In genomic region chr1:57945045-57945444, GRCh38 we compare ENCODE assay signal across 35 cellular contexts.
A peak's percentile ranks its signal among the peaks of the same experiment; 100 is the strongest.
DNase-seq lines count a peak whose midpoint lies in the region; ATAC-seq, FAIRE-seq and TF ChIP-seq lines count a peak whose summit lies in the region.
"Had no signal": no experiment of that assay in that cellular context is flagged by ENCODE, and none has a peak within 500 bp of the region (broad histone marks: within the 10 kb centered on the region; RNA-seq: fewer than 3 reads in every experiment).

No MANE protein-coding gene starts in this region.

- no peaks in the 10 kb centered on the region for H3K4me1 ChIP-seq in HepG2 (ENCODE audit: insufficient read depth, low read length)
- H3K4me1 ChIP-seq in right lobe of liver = no peaks in the 10 kb centered on the region
- no peaks in the 10 kb centered on the region for H3K4me1 ChIP-seq in HEK293 (ENCODE audit: control insufficient read depth, insufficient read depth, low read length)
- no peaks in the 10 kb centered on the region for H3K4me1 ChIP-seq in neural progenitor cell
- H3K4me1 ChIP-seq: A549, BE2C, BLaER1, Caco-2 had no signal

- H3K27ac ChIP-seq in HepG2 (ENCODE audit: extremely low read length, insufficient read depth, low read length) (no peak overlapping the region), right lobe of liver (no peak overlapping the region), HEK293 (ENCODE audit: extremely low read depth, low read depth, low read length) (no peak overlapping the region), neural progenitor cell (no peak overlapping the region)
- H3K27ac ChIP-seq: 22Rv1; A549; BLaER1; BLaER1 treated with 17β-estradiol and CSF1 and Interleukin-3, amounts not matched to agents 10 nM and 100 nM; C4-2B had no signal

- TF ChIP-seq EP300 in HepG2 (IDR thresholded peaks at IDR 0.05; ENCODE audit: low read depth in 2 of 2, low read length in 2 of 2) (no peak), HepG2 (CRISPR knock-in tag; IDR thresholded peaks at IDR 0.05; ENCODE audit: borderline replicate concordance) (no peak)

- H3K4me2 ChIP-seq in HepG2 (ENCODE audit: low read depth, low read length) (no peak overlapping the region), neural progenitor cell (no peak overlapping the region)
- H3K4me2 ChIP-seq: A549; BLaER1; BLaER1 treated with 17β-estradiol and CSF1 and Interleukin-3, amounts not matched to agents 10 nM and 100 nM had no signal

- TF ChIP-seq CTCF in HepG2 (CRISPR knock-in tag; IDR thresholded peaks at IDR 0.05) (no peak), right lobe of liver (IDR thresholded peaks at IDR 0.05) (no peak), HEK293 (tag by site-specific recombination; IDR thresholded peaks at IDR 0.05) (no peak), neural progenitor cell (IDR thresholded peaks at IDR 0.05) (no peak)

- DNase-seq in HepG2 (ENCODE audit: low spot score) (no peak), right lobe of liver (no peak), urothelium cell line (ENCODE audit: low spot score) (no peak), neural progenitor cell (ENCODE audit: low spot score) (no peak)
- DNase-seq in stimulated activated effector memory CD8-positive, alpha-beta T cell treated with anti-CD3 and anti-CD28 coated beads, Interleukin-12 subunit alpha, Interleukin-12 subunit beta, amount 100 ng/mL, for 72 hours (ENCODE audit: low spot score in 2 of 2) = no peak
- DNase-seq: 8988T; ACHN; AML-193; BE2C; C1 segment of cervical spinal cord; Caco-2; Calu3; CD4-positive, alpha-beta memory T cell; CD4-positive, alpha-beta T cell; CD4-positive, CD25-positive, alpha-beta regulatory T cell; CD8-positive, alpha-beta memory T cell; CD8-positive, alpha-beta T cell; COR-L47; DMS 273 treated with DMSO at 0.1 percent for 48 hours; DMS153; DMS53; DMS79; DMS79 treated with DMSO at 0.1 percent for 48 hours; DND-41; EL had no signal

- H3K4me1 Mint-ChIP-seq in stimulated activated effector memory CD8-positive, alpha-beta T cell treated with anti-CD3 and anti-CD28 coated beads, Interleukin-12 subunit alpha, Interleukin-12 subunit beta, amount 100 ng/mL, for 72 hours = no peaks in the 10 kb centered on the region
- no peaks in the 10 kb centered on the region for H3K4me1 Mint-ChIP-seq in neural progenitor cell
- H3K4me1 Mint-ChIP-seq: B cell; CD14-positive monocyte; CD4-positive, alpha-beta memory T cell; CD4-positive, CD25-positive, alpha-beta regulatory T cell; CD8-positive, alpha-beta memory T cell had no signal

- H3K36me3 ChIP-seq in HepG2 (replicated peaks in 1 of 2; ENCODE audit: control insufficient read depth in 1 of 2, insufficient read depth in 2 of 2, low read length in 2 of 2) (no peaks in the 10 kb centered on the region), right lobe of liver (no peaks in the 10 kb centered on the region), HEK293 (ENCODE audit: control insufficient read depth in 2 of 2, insufficient read depth in 1 of 2, low read length in 2 of 2) (no peaks in the 10 kb centered on the region), neural progenitor cell (no peaks in the 10 kb centered on the region)
- H3K36me3 ChIP-seq: BE2C; BLaER1; BLaER1 treated with 17β-estradiol and CSF1 and Interleukin-3, amounts not matched to agents 10 nM and 100 nM had no signal

- no peaks in the 10 kb centered on the region for H3K27me3 ChIP-seq in HepG2 (ENCODE audit: control insufficient read depth in 1 of 2, insufficient read depth in 2 of 2, low read length in 2 of 2)
- no peaks in the 10 kb centered on the region for H3K27me3 ChIP-seq in right lobe of liver
- no peaks in the 10 kb centered on the region for H3K27me3 ChIP-seq in neural progenitor cell
- H3K27me3 ChIP-seq: BE2C; BLaER1; BLaER1 treated with 17β-estradiol and CSF1 and Interleukin-3, amounts not matched to agents 10 nM and 100 nM had no signal

- H3K9ac ChIP-seq in HepG2 (ENCODE audit: insufficient read depth, low read depth, low read length) (no peak overlapping the region), neural progenitor cell (no peak overlapping the region)
- H3K9ac ChIP-seq: BLaER1; BLaER1 treated with 17β-estradiol and CSF1 and Interleukin-3, amounts not matched to agents 10 nM and 100 nM had no signal

- no peaks in the 10 kb centered on the region for H3K36me3 Mint-ChIP-seq in stimulated activated effector memory CD8-positive, alpha-beta T cell treated with anti-CD3 and anti-CD28 coated beads, Interleukin-12 subunit alpha, Interleukin-12 subunit beta, amount 100 ng/mL, for 72 hours
- peaks cover 2% of the 10 kb centered on the region for H3K36me3 Mint-ChIP-seq in neural progenitor cell
- H3K36me3 Mint-ChIP-seq: CD14-positive monocyte; CD4-positive, alpha-beta memory T cell; CD4-positive, CD25-positive, alpha-beta regulatory T cell; CD8-positive, alpha-beta T cell had no signal

- no peaks in the 10 kb centered on the region for H3K27me3 Mint-ChIP-seq in neural progenitor cell (ENCODE audit: insufficient read depth, low read depth)
- H3K27me3 Mint-ChIP-seq: B cell; CD4-positive, alpha-beta T cell; CD4-positive, CD25-positive, alpha-beta regulatory T cell had no signal

- no peak for ATAC-seq in HepG2
- ATAC-seq in right lobe of liver = no peak
- no peak for ATAC-seq in stimulated activated effector memory CD8-positive, alpha-beta T cell treated with anti-CD3 and anti-CD28 coated beads, Interleukin-12 subunit alpha, Interleukin-12 subunit beta, amount 100 ng/mL, for 72 hours
- ATAC-seq: A549; CD8-positive, alpha-beta T cell had no signal

- TF ChIP-seq POLR2A in HepG2 (IDR thresholded peaks at IDR 0.05; ENCODE audit: insufficient read depth in 1 of 2, low read depth in 2 of 2, low read length in 2 of 2) (no peak), right lobe of liver (IDR thresholded peaks at IDR 0.05) (no peak)

- H3K4me3 Mint-ChIP-seq in stimulated activated effector memory CD8-positive, alpha-beta T cell treated with anti-CD3 and anti-CD28 coated beads, Interleukin-12 subunit alpha, Interleukin-12 subunit beta, amount 100 ng/mL, for 72 hours = no peak overlapping the region
- H3K4me3 Mint-ChIP-seq in neural progenitor cell = no peak overlapping the region
- H3K4me3 Mint-ChIP-seq: B cell; CD14-positive monocyte; CD4-positive, alpha-beta memory T cell; CD4-positive, alpha-beta T cell; CD4-positive, CD25-positive, alpha-beta regulatory T cell; CD8-positive, alpha-beta memory T cell; CD8-positive, alpha-beta T cell had no signal

- TF ChIP-seq RAD21 in HepG2 (CRISPR knock-in tag; IDR thresholded peaks at IDR 0.05) = no peak

- FAIRE-seq in HepG2 (lab: Jason Lieb, UNC) (no peak), urothelium cell line (lab: Jason Lieb, UNC) (peak; percentile 50)
- FAIRE-seq: A204.1, A549, D721Med had no signal

- H4K20me1 ChIP-seq in HepG2 (ENCODE audit: insufficient read depth, low read length) (no peaks in the 10 kb centered on the region), neural progenitor cell (ENCODE audit: low read depth) (no peaks in the 10 kb centered on the region)
- H4K20me1 ChIP-seq: BLaER1; BLaER1 treated with 17β-estradiol and CSF1 and Interleukin-3, amounts not matched to agents 10 nM and 100 nM had no signal

- intact Hi-C loops in HepG2 (cut with micrococcal nuclease; ENCODE audit: unreplicated experiment) = no loop called here
- intact Hi-C loops in right lobe of liver (cut with DNase I) = no loop called here

- H3K27ac Mint-ChIP-seq in stimulated activated effector memory CD8-positive, alpha-beta T cell treated with anti-CD3 and anti-CD28 coated beads, Interleukin-12 subunit alpha, Interleukin-12 subunit beta, amount 100 ng/mL, for 72 hours = no peak overlapping the region
- H3K27ac Mint-ChIP-seq in neural progenitor cell = no peak overlapping the region
- H3K27ac Mint-ChIP-seq: B cell; CD14-positive monocyte; CD4-positive, alpha-beta memory T cell; CD4-positive, alpha-beta T cell; CD4-positive, CD25-positive, alpha-beta regulatory T cell; CD8-positive, alpha-beta memory T cell; CD8-positive, alpha-beta T cell had no signal

- H3K9me3 ChIP-seq in HepG2 (ENCODE audit: low read length) (no peaks in the 10 kb centered on the region), right lobe of liver (no peaks in the 10 kb centered on the region), HEK293 (ENCODE audit: control insufficient read depth, insufficient read depth, low read depth, low read length) (no peaks in the 10 kb centered on the region), neural progenitor cell (ENCODE audit: low read depth) (no peaks in the 10 kb centered on the region)
- H3K9me3 ChIP-seq: A549, BE2C, Caco-2 had no signal

- CTCF ChIA-PET in HepG2 (lab: Yijun Ruan, JAX; ENCODE audit: low intra/inter-chr PET ratio, low total read pairs) = no interaction called here
- CTCF ChIA-PET in HEK293 (lab: Yijun Ruan, JAX) = no interaction called here

- H3F3A ChIP-seq in neural progenitor cell (ENCODE audit: low read depth) = no peaks in the 10 kb centered on the region

- POLR2A ChIA-PET in HepG2 (lab: Yijun Ruan, JAX) (no interaction called here), HEK293 (lab: Yijun Ruan, JAX) (no interaction called here)

- peaks cover 3% of the 10 kb centered on the region for H3K9me3 Mint-ChIP-seq in stimulated activated effector memory CD8-positive, alpha-beta T cell treated with anti-CD3 and anti-CD28 coated beads, Interleukin-12 subunit alpha, Interleukin-12 subunit beta, amount 100 ng/mL, for 72 hours
- no peaks in the 10 kb centered on the region for H3K9me3 Mint-ChIP-seq in neural progenitor cell
- H3K9me3 Mint-ChIP-seq: CD4-positive, alpha-beta T cell had no signal

- in situ Hi-C loops in HepG2 (cut with HindIII; ENCODE audit: extremely low pct_ligation_motif_present, low pct_unique_long_range_greater_than_20kb) = no loop called here

- no peak overlapping the region for H2AFZ ChIP-seq in HepG2 (ENCODE audit: low read length)
- no peak overlapping the region for H2AFZ ChIP-seq in neural progenitor cell (replicated peaks)

- BruUV-seq in HepG2 (replicated peaks; lab: Mats Ljungman, UMichigan) = no TSS peak

- H3K79me2 ChIP-seq in HepG2 (ENCODE audit: insufficient read depth, low read length) (no peaks in the 10 kb centered on the region), neural progenitor cell (ENCODE audit: low read depth) (no peaks in the 10 kb centered on the region)

- 2% methylated on average over 4 of the region's 4 CpGs for WGBS in HepG2 (ENCODE audit: low lambda C conversion rate)
- WGBS in right lobe of liver (ENCODE audit: insufficient coverage, low coverage, low lambda C conversion rate, missing lambda C conversion rate) = 73% methylated on average over 4 of the region's 4 CpGs

- no peak overlapping the region for H3K4me3 ChIP-seq in HepG2 (replicated peaks in 1 of 3; ENCODE audit: insufficient read depth in 1 of 3, low read depth in 2 of 3, low read length in 3 of 3)
- H3K4me3 ChIP-seq in right lobe of liver = no peak overlapping the region
- no peak overlapping the region for H3K4me3 ChIP-seq in HEK293 (ENCODE audit: low read depth, low read length)
- no peak overlapping the region for H3K4me3 ChIP-seq in neural progenitor cell
- H3K4me3 ChIP-seq: A549; BLaER1; BLaER1 treated with 17β-estradiol and CSF1 and Interleukin-3, amounts not matched to agents 10 nM and 100 nM had no signal

TF ChIP-seq in HepG2, 621 proteins besides CTCF, POLR2A, EP300 and RAD21 (continues in another document):
- no peak for TF ChIP-seq MIER3 (CRISPR knock-in tag; IDR thresholded peaks at IDR 0.05; ENCODE audit: borderline replicate concordance)

TF ChIP-seq in HEK293, 187 proteins besides CTCF, POLR2A, EP300 and RAD21 (continues in another document):
- no peak for TF ChIP-seq ZNF473 (tag by site-specific recombination; IDR thresholded peaks at IDR 0.05)

Comparison
In these comparisons a context has a peak if more than half of its experiments do, and no peak if none do; other contexts are left out.
1. Of the 63 proteins assayed by ChIP-seq in both HepG2 and HEK293: peak only in HepG2: none; only in HEK293: ZNF513; in both: none; in neither: 62.